Comparison of ENCODE assay signal across 1 cellular context in genomic region chr5:55675119-55675518, GRCh38.
TF ChIP-seq lines count a peak whose summit lies in the region.

No MANE protein-coding gene starts in this region.

TF ChIP-seq in K562, 482 proteins besides CTCF, POLR2A, EP300 and RAD21 (continued from another document):
- TF ChIP-seq, protein P1, sequence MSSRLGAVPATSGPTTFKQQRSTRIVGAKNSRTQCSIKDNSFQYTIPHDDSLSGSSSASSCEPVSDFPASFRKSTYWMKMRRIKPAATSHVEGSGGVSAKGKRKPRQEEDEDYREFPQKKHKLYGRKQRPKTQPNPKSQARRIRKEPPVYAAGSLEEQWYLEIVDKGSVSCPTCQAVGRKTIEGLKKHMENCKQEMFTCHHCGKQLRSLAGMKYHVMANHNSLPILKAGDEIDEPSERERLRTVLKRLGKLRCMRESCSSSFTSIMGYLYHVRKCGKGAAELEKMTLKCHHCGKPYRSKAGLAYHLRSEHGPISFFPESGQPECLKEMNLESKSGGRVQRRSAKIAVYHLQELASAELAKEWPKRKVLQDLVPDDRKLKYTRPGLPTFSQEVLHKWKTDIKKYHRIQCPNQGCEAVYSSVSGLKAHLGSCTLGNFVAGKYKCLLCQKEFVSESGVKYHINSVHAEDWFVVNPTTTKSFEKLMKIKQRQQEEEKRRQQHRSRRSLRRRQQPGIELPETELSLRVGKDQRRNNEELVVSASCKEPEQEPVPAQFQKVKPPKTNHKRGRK (tag; IDR thresholded peaks at IDR 0.05): no peak
- TF ChIP-seq, protein P2, sequence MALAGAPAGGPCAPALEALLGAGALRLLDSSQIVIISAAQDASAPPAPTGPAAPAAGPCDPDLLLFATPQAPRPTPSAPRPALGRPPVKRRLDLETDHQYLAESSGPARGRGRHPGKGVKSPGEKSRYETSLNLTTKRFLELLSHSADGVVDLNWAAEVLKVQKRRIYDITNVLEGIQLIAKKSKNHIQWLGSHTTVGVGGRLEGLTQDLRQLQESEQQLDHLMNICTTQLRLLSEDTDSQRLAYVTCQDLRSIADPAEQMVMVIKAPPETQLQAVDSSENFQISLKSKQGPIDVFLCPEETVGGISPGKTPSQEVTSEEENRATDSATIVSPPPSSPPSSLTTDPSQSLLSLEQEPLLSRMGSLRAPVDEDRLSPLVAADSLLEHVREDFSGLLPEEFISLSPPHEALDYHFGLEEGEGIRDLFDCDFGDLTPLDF (CRISPR knock-in tag; IDR thresholded peaks at IDR 0.05): no peak
- TF ChIP-seq, protein P3, sequence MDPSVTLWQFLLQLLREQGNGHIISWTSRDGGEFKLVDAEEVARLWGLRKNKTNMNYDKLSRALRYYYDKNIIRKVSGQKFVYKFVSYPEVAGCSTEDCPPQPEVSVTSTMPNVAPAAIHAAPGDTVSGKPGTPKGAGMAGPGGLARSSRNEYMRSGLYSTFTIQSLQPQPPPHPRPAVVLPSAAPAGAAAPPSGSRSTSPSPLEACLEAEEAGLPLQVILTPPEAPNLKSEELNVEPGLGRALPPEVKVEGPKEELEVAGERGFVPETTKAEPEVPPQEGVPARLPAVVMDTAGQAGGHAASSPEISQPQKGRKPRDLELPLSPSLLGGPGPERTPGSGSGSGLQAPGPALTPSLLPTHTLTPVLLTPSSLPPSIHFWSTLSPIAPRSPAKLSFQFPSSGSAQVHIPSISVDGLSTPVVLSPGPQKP (CRISPR knock-in tag; IDR thresholded peaks at IDR 0.05): no peak
- no peak for TF ChIP-seq ZNF146 (CRISPR knock-in tag; IDR thresholded peaks at IDR 0.05; ENCODE audit: unreplicated experiment)
- no peak for TF ChIP-seq KLF16 (IDR thresholded peaks at IDR 0.05)
- no peak for TF ChIP-seq SMARCC2 (IDR thresholded peaks at IDR 0.05; ENCODE audit: low read depth)
- TF ChIP-seq CTBP1 (IDR thresholded peaks at IDR 0.05; ENCODE audit: borderline replicate concordance): no peak
- TF ChIP-seq IRF1 (CRISPR knock-in tag; IDR thresholded peaks at IDR 0.05; ENCODE audit: borderline replicate concordance): no peak
- peak; percentile 41; the same call in 1 of the 2 replicates for TF ChIP-seq MAFF (IDR thresholded peaks at IDR 0.05; ENCODE audit: low read length)
- TF ChIP-seq BCLAF1 (IDR thresholded peaks at IDR 0.05; ENCODE audit: borderline replicate concordance in 1 of 2, control insufficient read depth in 1 of 2, low read depth in 2 of 2, low read length in 1 of 2): no peak
- no peak for TF ChIP-seq CBX1 (IDR thresholded peaks at IDR 0.05; ENCODE audit: low read depth)
- no peak for TF ChIP-seq RNF219 (CRISPR knock-in tag; IDR thresholded peaks at IDR 0.05)
- TF ChIP-seq MAFG (tag; conservative IDR thresholded peaks at IDR 0.05): peak; percentile 59
- TF ChIP-seq RBM39 (optimal IDR thresholded peaks at IDR 0.05; ENCODE audit: low read depth, low read length): no peak
- TF ChIP-seq TCF3 (CRISPR knock-in tag; IDR thresholded peaks at IDR 0.05): no peak
- TF ChIP-seq THRA (IDR thresholded peaks at IDR 0.05): no peak
- TF ChIP-seq MAFK (IDR thresholded peaks at IDR 0.05; ENCODE audit: low read length): peak; percentile 23; the same call in 1 of the 2 replicates
- TF ChIP-seq ZBTB1 (CRISPR knock-in tag; IDR thresholded peaks at IDR 0.05; ENCODE audit: borderline replicate concordance, low read depth): no peak
- TF ChIP-seq ZNF316 (IDR thresholded peaks at IDR 0.05): peak; percentile 88
- TF ChIP-seq ETS2 (tag; IDR thresholded peaks at IDR 0.05; ENCODE audit: borderline replicate concordance, poor library complexity, severe bottlenecking): no peak
